ENCODE assay signal across 10 cellular contexts in the genomic region with DNA sequence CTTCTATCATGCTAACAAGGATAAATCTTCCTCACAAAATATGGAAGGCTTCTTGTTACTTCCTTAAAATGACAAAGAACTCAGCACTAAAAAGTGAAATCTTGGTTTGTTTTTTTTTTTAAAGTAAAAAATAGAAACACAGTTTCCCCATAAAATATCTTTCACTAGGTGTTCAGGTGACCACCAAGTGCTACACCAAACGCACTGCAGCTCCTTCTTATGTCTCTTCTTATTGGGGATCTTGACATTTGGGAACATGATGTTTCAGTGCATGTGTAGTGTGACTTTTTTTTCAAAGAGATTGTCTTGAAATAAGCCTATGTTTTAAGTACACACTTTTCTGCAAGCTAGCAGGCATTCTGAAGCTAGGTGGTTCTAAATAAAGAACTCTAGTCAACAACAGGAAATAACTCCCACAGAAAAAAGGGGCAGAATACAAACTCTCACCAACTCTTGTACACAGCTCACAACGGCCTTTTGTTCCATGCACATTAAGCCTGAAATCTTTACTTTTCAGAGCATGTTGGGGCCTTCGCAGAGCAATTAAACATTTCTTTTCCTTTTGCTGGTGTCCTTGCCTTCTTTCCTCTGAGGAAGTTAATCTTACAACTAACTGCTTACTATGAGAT. TPM values are rescaled to one million over a fixed set of nuclear protein-coding genes. Genes with fewer than 3 reads are reported as not detected.
A peak's percentile ranks its signal among the peaks of the same experiment; 100 is the strongest.
DNase-seq lines count a peak whose midpoint lies in the region; ATAC-seq and TF ChIP-seq lines count a peak whose summit lies in the region.
"Had no signal": no experiment of that assay in that cellular context is flagged by ENCODE, and none has a peak within 500 bp of the region (broad histone marks: within the 10 kb centered on the region; RNA-seq: fewer than 3 reads in every experiment).

No MANE protein-coding gene starts in this region.

- H3K36me3 Mint-ChIP-seq in GM23338 (ENCODE audit: low read depth) = no peaks in the 10 kb centered on the region
- no peaks in the 10 kb centered on the region for H3K36me3 Mint-ChIP-seq in T-cell

- H4K20me1 ChIP-seq in GM23338 (replicated peaks; ENCODE audit: insufficient read depth) = no peaks in the 10 kb centered on the region

- H3K4me3 Mint-ChIP-seq in GM23338 = no peak overlapping the region
- peak overlapping the region in 2 of 3 donors; percentile 15 to 40 for H3K4me3 Mint-ChIP-seq in T-cell

- no peaks in the 10 kb centered on the region for H3K36me3 ChIP-seq in GM23338 (ENCODE audit: insufficient read depth)
- H3K36me3 ChIP-seq: sigmoid colon had no signal

- H3K27ac Mint-ChIP-seq in GM23338 = no peak overlapping the region
- H3K27ac Mint-ChIP-seq in T-cell = peak overlapping the region in 1 of 2 donors; percentile 97

- H3K4me3 ChIP-seq in GM23338 = no peak overlapping the region
- H3K4me3 ChIP-seq: sigmoid colon had no signal

- ATAC-seq in GM18870 (IDR thresholded peaks at IDR 0.05; ENCODE audit: unreplicated experiment) (peak; percentile 77), GM23338 (no peak), T-cell (replicated peaks in 1 of 4) (peak; percentile 76 to 95 (median 89)), GM19328 (IDR thresholded peaks at IDR 0.05; ENCODE audit: unreplicated experiment) (no peak), SK-N-SH treated with all-trans-retinoic acid at 6 μM for 48 hours (no peak), omental fat pad (ENCODE audit: low FRiP score) (no peak)

- H3K27me3 Mint-ChIP-seq in GM23338 (ENCODE audit: insufficient read depth, low read depth, poor library complexity) (peaks cover 2% of the 10 kb centered on the region), T-cell (no peaks in the 10 kb centered on the region)

- TF ChIP-seq CTCF in GM23338 (conservative IDR thresholded peaks at IDR 0.05; ENCODE audit: low read depth in 2 of 2) = no peak
- TF ChIP-seq CTCF in omental fat pad (IDR thresholded peaks at IDR 0.05) = no peak

- H3K9me2 ChIP-seq in GM23338 (ENCODE audit: insufficient read depth) = peaks cover 4% of the 10 kb centered on the region; the same call in 1 of the 2 replicates

- H3K4me1 Mint-ChIP-seq in GM23338 (peaks cover 15% of the 10 kb centered on the region), T-cell (peaks cover 28 to 44% (median 30%) of the 10 kb centered on the region in 3 donors)

- no peak overlapping the region for H2AFZ ChIP-seq in GM23338

- H3K9me3 Mint-ChIP-seq in GM23338 = no peaks in the 10 kb centered on the region
- no peaks in the 10 kb centered on the region for H3K9me3 Mint-ChIP-seq in T-cell

- peak overlapping the region; percentile 61 for H3K4me2 ChIP-seq in GM23338

- no peak overlapping the region for H3K27ac ChIP-seq in GM23338 (ENCODE audit: low read depth)
- H3K27ac ChIP-seq: sigmoid colon had no signal

- H3F3A ChIP-seq in GM23338 (replicated peaks; ENCODE audit: low read depth) = no peaks in the 10 kb centered on the region

- CTCF ChIA-PET in T-cell (lab: Charles Lee) = interaction anchor here in 1 of 2 donors (1.1 to 4.6 kb wide), 3 partner anchors 13 to 84 kb away, joined by 3 to 15 read pairs (median 3); a partner anchor contains a TSS

- POLR2A ChIA-PET in T-cell (lab: Charles Lee) = interaction anchor here in 1 of 2 donors (0.5 to 1.2 kb wide), 2 partner anchors 58 to 74 kb away, joined by 3 to 13 read pairs; no protein-coding TSS in a partner anchor

- H3K79me2 ChIP-seq in GM23338 (replicated peaks; ENCODE audit: insufficient read depth) = no peaks in the 10 kb centered on the region

- DNase-seq in GM23338 (ENCODE audit: low spot score) = no peak
- no peak for DNase-seq in T-cell
- DNase-seq in pons (ENCODE audit: low spot score) = peak; percentile 61
- DNase-seq in omental fat pad (ENCODE audit: low spot score) = no peak
- DNase-seq in NCI-H187 (lab: John Stamatoyannopoulos, UW) = no peak
- DNase-seq: sigmoid colon, substantia nigra had no signal

- H3K4me1 ChIP-seq in GM23338 (ENCODE audit: insufficient read depth) = peaks cover 22% of the 10 kb centered on the region
- H3K4me1 ChIP-seq: sigmoid colon had no signal

- peaks cover 12% of the 10 kb centered on the region; the same call in 1 of the 2 replicates for H3K27me3 ChIP-seq in GM23338 (ENCODE audit: insufficient read depth)
- H3K27me3 ChIP-seq: sigmoid colon had no signal

TF ChIP-seq in GM23338, 12 proteins besides CTCF, POLR2A, EP300 and RAD21:
- TF ChIP-seq POLR2AphosphoS5 (IDR thresholded peaks at IDR 0.05; ENCODE audit: low read depth) (no peak), STAT1 (IDR thresholded peaks at IDR 0.05; ENCODE audit: unreplicated experiment) (no peak), EZH2 (IDR thresholded peaks at IDR 0.05; ENCODE audit: low read depth, unreplicated experiment) (no peak), EZH2phosphoT487 (IDR thresholded peaks at IDR 0.05; ENCODE audit: unreplicated experiment) (no peak)
- TF ChIP-seq, protein P1, sequence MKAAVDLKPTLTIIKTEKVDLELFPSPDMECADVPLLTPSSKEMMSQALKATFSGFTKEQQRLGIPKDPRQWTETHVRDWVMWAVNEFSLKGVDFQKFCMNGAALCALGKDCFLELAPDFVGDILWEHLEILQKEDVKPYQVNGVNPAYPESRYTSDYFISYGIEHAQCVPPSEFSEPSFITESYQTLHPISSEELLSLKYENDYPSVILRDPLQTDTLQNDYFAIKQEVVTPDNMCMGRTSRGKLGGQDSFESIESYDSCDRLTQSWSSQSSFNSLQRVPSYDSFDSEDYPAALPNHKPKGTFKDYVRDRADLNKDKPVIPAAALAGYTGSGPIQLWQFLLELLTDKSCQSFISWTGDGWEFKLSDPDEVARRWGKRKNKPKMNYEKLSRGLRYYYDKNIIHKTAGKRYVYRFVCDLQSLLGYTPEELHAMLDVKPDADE (IDR thresholded peaks at IDR 0.05) = no peak

TF ChIP-seq in SK-N-SH treated with all-trans-retinoic acid at 6 μM for 48 hours, 23 proteins besides CTCF, POLR2A, EP300 and RAD21:
- TF ChIP-seq, protein P2, sequence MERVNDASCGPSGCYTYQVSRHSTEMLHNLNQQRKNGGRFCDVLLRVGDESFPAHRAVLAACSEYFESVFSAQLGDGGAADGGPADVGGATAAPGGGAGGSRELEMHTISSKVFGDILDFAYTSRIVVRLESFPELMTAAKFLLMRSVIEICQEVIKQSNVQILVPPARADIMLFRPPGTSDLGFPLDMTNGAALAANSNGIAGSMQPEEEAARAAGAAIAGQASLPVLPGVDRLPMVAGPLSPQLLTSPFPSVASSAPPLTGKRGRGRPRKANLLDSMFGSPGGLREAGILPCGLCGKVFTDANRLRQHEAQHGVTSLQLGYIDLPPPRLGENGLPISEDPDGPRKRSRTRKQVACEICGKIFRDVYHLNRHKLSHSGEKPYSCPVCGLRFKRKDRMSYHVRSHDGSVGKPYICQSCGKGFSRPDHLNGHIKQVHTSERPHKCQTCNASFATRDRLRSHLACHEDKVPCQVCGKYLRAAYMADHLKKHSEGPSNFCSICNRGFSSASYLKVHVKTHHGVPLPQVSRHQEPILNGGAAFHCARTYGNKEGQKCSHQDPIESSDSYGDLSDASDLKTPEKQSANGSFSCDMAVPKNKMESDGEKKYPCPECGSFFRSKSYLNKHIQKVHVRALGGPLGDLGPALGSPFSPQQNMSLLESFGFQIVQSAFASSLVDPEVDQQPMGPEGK (CRISPR knock-in tag; IDR thresholded peaks at IDR 0.05; ENCODE audit: borderline replicate concordance) = no peak
- TF ChIP-seq ZFP3 (CRISPR knock-in tag; IDR thresholded peaks at IDR 0.05) (no peak), ESRRG (CRISPR knock-in tag; IDR thresholded peaks at IDR 0.05) (no peak), BACH2 (CRISPR knock-in tag; IDR thresholded peaks at IDR 0.05; ENCODE audit: borderline replicate concordance) (no peak), ZNF70 (CRISPR knock-in tag; IDR thresholded peaks at IDR 0.05) (no peak), CSDC2 (CRISPR knock-in tag; IDR thresholded peaks at IDR 0.05) (no peak), PPARA (CRISPR knock-in tag; IDR thresholded peaks at IDR 0.05; ENCODE audit: borderline replicate concordance) (no peak), RARB (CRISPR knock-in tag; IDR thresholded peaks at IDR 0.05) (no peak), ZC3H10 (CRISPR knock-in tag; IDR thresholded peaks at IDR 0.05) (no peak), ISL1 (CRISPR knock-in tag; IDR thresholded peaks at IDR 0.05) (no peak), ZNF565 (CRISPR knock-in tag; conservative IDR thresholded peaks at IDR 0.05; ENCODE audit: low read depth) (no peak), TCF4 (CRISPR knock-in tag; IDR thresholded peaks at IDR 0.05; ENCODE audit: borderline replicate concordance) (no peak), ZFP30 (CRISPR knock-in tag; IDR thresholded peaks at IDR 0.05) (no peak)
- TF ChIP-seq, protein P3, sequence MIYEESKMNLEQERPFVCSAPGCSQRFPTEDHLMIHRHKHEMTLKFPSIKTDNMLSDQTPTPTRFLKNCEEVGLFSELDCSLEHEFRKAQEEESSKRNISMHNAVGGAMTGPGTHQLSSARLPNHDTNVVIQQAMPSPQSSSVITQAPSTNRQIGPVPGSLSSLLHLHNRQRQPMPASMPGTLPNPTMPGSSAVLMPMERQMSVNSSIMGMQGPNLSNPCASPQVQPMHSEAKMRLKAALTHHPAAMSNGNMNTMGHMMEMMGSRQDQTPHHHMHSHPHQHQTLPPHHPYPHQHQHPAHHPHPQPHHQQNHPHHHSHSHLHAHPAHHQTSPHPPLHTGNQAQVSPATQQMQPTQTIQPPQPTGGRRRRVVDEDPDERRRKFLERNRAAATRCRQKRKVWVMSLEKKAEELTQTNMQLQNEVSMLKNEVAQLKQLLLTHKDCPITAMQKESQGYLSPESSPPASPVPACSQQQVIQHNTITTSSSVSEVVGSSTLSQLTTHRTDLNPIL (CRISPR knock-in tag; IDR thresholded peaks at IDR 0.05; ENCODE audit: low read depth) = no peak
- TF ChIP-seq, protein P4, sequence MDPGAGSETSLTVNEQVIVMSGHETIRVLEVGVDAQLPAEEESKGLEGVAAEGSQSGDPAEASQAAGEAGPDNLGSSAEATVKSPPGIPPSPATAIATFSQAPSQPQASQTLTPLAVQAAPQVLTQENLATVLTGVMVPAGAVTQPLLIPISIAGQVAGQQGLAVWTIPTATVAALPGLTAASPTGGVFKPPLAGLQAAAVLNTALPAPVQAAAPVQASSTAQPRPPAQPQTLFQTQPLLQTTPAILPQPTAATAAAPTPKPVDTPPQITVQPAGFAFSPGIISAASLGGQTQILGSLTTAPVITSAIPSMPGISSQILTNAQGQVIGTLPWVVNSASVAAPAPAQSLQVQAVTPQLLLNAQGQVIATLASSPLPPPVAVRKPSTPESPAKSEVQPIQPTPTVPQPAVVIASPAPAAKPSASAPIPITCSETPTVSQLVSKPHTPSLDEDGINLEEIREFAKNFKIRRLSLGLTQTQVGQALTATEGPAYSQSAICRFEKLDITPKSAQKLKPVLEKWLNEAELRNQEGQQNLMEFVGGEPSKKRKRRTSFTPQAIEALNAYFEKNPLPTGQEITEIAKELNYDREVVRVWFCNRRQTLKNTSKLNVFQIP (CRISPR knock-in tag; IDR thresholded peaks at IDR 0.05; ENCODE audit: borderline replicate concordance, low read depth) = no peak

RNA-seq across cellular contexts. Expression of a gene that starts 13.2 kb away (rescaled TPM):
- total RNA-seq in GM23338 (2014; rRNA removed; shearing (Covaris generic)) = 6.2 and 6.6 TPM in 2 replicates
- 6.4 and 6.7 TPM in 2 replicates for polyA plus RNA-seq in GM23338 (2016; fragmentation: Nextera tagmentation; extraction: Ambion mirVana)
- 10 to 100 TPM; 22.8 to 39.7 (median 27.4) TPM for total RNA-seq in T-cell
- total RNA-seq in omental fat pad = 10 to 100 TPM; 13.1 to 42.2 (median 16.6) TPM

Comparison
In these comparisons a context has a peak if more than half of its experiments do, and no peak if none do; other contexts are left out.
1. ATAC-seq: peak in GM18870 (single experiment) and T-cell (4 of 4); none in GM23338 (single experiment), GM19328 (single experiment), SK-N-SH treated with all-trans-retinoic acid at 6 μM for 48 hours (single experiment) and omental fat pad (single experiment).